1 cellular context compared by ENCODE assay signal in genomic region chr3:101081990-101082389, GRCh38.
TF ChIP-seq lines count a peak whose summit lies in the region.

No MANE protein-coding gene starts in this region.

TF ChIP-seq in GM23338, 12 proteins besides CTCF, POLR2A, EP300 and RAD21 (continued from another document):
- TF ChIP-seq ZNF462 (CRISPR knock-in tag; IDR thresholded peaks at IDR 0.05): no peak
- no peak for TF ChIP-seq STAT1 (IDR thresholded peaks at IDR 0.05; ENCODE audit: unreplicated experiment)
- TF ChIP-seq ETS1 (IDR thresholded peaks at IDR 0.05): no peak
- no peak for TF ChIP-seq EZH2phosphoT487 (IDR thresholded peaks at IDR 0.05; ENCODE audit: unreplicated experiment)
- no peak for TF ChIP-seq EZH2 (IDR thresholded peaks at IDR 0.05; ENCODE audit: low read depth, unreplicated experiment)
- TF ChIP-seq ZNF114 (CRISPR knock-in tag; IDR thresholded peaks at IDR 0.05): no peak
